In genomic region chr17:36949461-36949927, GRCh38 we compare ENCODE assay signal across 8 cellular contexts. TPM values are rescaled to one million over a fixed set of nuclear protein-coding genes. Genes with fewer than 3 reads are reported as not detected.
A peak's percentile ranks its signal among the peaks of the same experiment; 100 is the strongest.
DNase-seq lines count a peak whose midpoint lies in the region; ATAC-seq and TF ChIP-seq lines count a peak whose summit lies in the region.

No MANE protein-coding gene starts in this region.

- H3K4me1 Mint-ChIP-seq in activated T-helper 2 cell treated with anti-CD3 and anti-CD28 coated beads, Interferon-gamma antibody, Interleukin-2, Interleukin-4, amounts not matched to agents 10 μg/mL and 5 μg/mL and 100 μg/mL, durations not matched to agents 14 hours and 24 hours and 36 hours (ENCODE audit: low read depth), result peaks cover 46% of the 10 kb centered on the region

- peak overlapping the region; percentile 88 for H2AFZ ChIP-seq in GM23248

- 3 to 4% methylated on average over 9 of the region's 9 CpGs for WGBS in GM23248 (ENCODE audit: low coverage in 1 of 2, low lambda C conversion rate in 2 of 2, missing lambda C conversion rate in 2 of 2), 2 experiments
- no CpG with 5 or more reads among the region's 9 CpGs for WGBS in iPS DF 6.9 (ENCODE audit: insufficient coverage, insufficient read length)

- peak overlapping the region; percentile 96 for H3K27ac ChIP-seq in AG04450 (ENCODE audit: low read depth, low read length)
- peak overlapping the region; percentile 91 for H3K27ac ChIP-seq in GM23248
- no peak overlapping the region for H3K27ac ChIP-seq in iPS DF 6.9 (ENCODE audit: low read length)
- H3K27ac ChIP-seq in skin epidermis, result peak overlapping the region; percentile 74 to 97 (median 90)

- peaks cover 3% of the 10 kb centered on the region for H3K9me3 ChIP-seq in AG04450 (ENCODE audit: control insufficient read depth, insufficient read depth, low read length)
- H3K9me3 ChIP-seq in GM23248 (ENCODE audit: low read depth), result no peaks in the 10 kb centered on the region
- no peaks in the 10 kb centered on the region for H3K9me3 ChIP-seq in iPS DF 6.9 (ENCODE audit: control insufficient read depth, insufficient read depth, low read length)

- H3K9ac ChIP-seq in GM23248, result peak overlapping the region; percentile 95

- POLR2A ChIA-PET in AG04450 (lab: Yijun Ruan, JAX), result interaction anchor here (0.7 to 1.4 kb wide), 3 partner anchors 11 to 68 kb away, joined by 4 to 7 read pairs (median 5); no protein-coding TSS in a partner anchor

- no peaks in the 10 kb centered on the region for H4K20me1 ChIP-seq in GM23248 (ENCODE audit: insufficient read depth)

- H3F3A ChIP-seq in GM23248 (ENCODE audit: insufficient read depth), result no peaks in the 10 kb centered on the region; the same call in 1 of the 2 replicates

- ATAC-seq in HG02973 (IDR thresholded peaks at IDR 0.05; ENCODE audit: unreplicated experiment), result no peak

- H3K27me3 ChIP-seq in AG04450 (ENCODE audit: control insufficient read depth, insufficient read depth, low read length) (peaks cover 34% of the 10 kb centered on the region), GM23248 (replicated peaks; ENCODE audit: insufficient read depth) (peaks cover 34% of the 10 kb centered on the region), iPS DF 6.9 (ENCODE audit: control insufficient read depth, insufficient read depth, low read length) (peaks cover 32% of the 10 kb centered on the region)

- H3K4me3 ChIP-seq in AG04450 (ENCODE audit: low read depth, low read length) (peak overlapping the region; percentile 88), GM23248 (peak overlapping the region; percentile 82), iPS DF 6.9 (ENCODE audit: low read length) (peak overlapping the region; percentile 62; the same call in 1 of the 2 replicates), skin epidermis (peak overlapping the region; percentile 66 to 94 (median 85))

- H3K4me3 Mint-ChIP-seq in activated T-helper 2 cell treated with anti-CD3 and anti-CD28 coated beads, Interferon-gamma antibody, Interleukin-2, Interleukin-4, amounts not matched to agents 10 μg/mL and 5 μg/mL and 100 μg/mL, durations not matched to agents 14 hours and 24 hours and 36 hours (ENCODE audit: low read depth), result peak overlapping the region; percentile 90

- peaks cover 48% of the 10 kb centered on the region for H3K36me3 Mint-ChIP-seq in activated T-helper 2 cell treated with anti-CD3 and anti-CD28 coated beads, Interferon-gamma antibody, Interleukin-2, Interleukin-4, amounts not matched to agents 10 μg/mL and 5 μg/mL and 100 μg/mL, durations not matched to agents 14 hours and 24 hours and 36 hours (ENCODE audit: low read depth)

- intact Hi-C loops in activated T-helper 2 cell treated with anti-CD3 and anti-CD28 coated beads, Interferon-gamma antibody, Interleukin-2, Interleukin-4, amounts not matched to agents 10 μg/mL and 5 μg/mL and 100 μg/mL, durations not matched to agents 14 hours and 24 hours and 36 hours (cut with micrococcal nuclease), result loop anchor here (1.0 to 5.0 kb wide), 3 partner anchors 78 to 793 kb away; no protein-coding TSS in a partner anchor

- in situ Hi-C loops in GM23248 (cut with MboI), result no loop called here

- no peaks in the 10 kb centered on the region for H3K9me3 Mint-ChIP-seq in activated T-helper 2 cell treated with anti-CD3 and anti-CD28 coated beads, Interferon-gamma antibody, Interleukin-2, Interleukin-4, amounts not matched to agents 10 μg/mL and 5 μg/mL and 100 μg/mL, durations not matched to agents 14 hours and 24 hours and 36 hours

- CTCF ChIA-PET in AG04450 (lab: Charles Lee), result interaction anchor here (0.6 to 1.7 kb wide), 5 partner anchors 10 to 424 kb away, joined by 3 to 11 read pairs (median 3); no protein-coding TSS in a partner anchor

- H3K4me1 ChIP-seq in GM23248 (ENCODE audit: insufficient read depth) (peaks cover 11% of the 10 kb centered on the region; the same call in 1 of the 2 replicates), iPS DF 6.9 (ENCODE audit: control insufficient read depth, insufficient read depth, low read length) (peaks cover 7% of the 10 kb centered on the region; the same call in 1 of the 2 replicates)

- peak overlapping the region; percentile 95 for H3K4me2 ChIP-seq in GM23248 (ENCODE audit: unreplicated experiment)

- no peaks in the 10 kb centered on the region for H3K9me2 ChIP-seq in GM23248 (ENCODE audit: insufficient read depth)

- H3K36me3 ChIP-seq in GM23248 (ENCODE audit: low read depth) (peaks cover 17% of the 10 kb centered on the region; the same call in 1 of the 2 replicates), iPS DF 6.9 (ENCODE audit: control insufficient read depth, insufficient read depth, low read length) (peaks cover 9% of the 10 kb centered on the region; the same call in 1 of the 2 replicates)

- H3K27ac Mint-ChIP-seq in activated T-helper 2 cell treated with anti-CD3 and anti-CD28 coated beads, Interferon-gamma antibody, Interleukin-2, Interleukin-4, amounts not matched to agents 10 μg/mL and 5 μg/mL and 100 μg/mL, durations not matched to agents 14 hours and 24 hours and 36 hours, result peak overlapping the region; percentile 84

- TF ChIP-seq CTCF in AG04450 (IDR thresholded peaks at IDR 0.05; ENCODE audit: low read depth, low read length), result 0 out of 2 replicates have a peak, but pooled peaks have one; percentile 14

- peaks cover 33% of the 10 kb centered on the region for H3K27me3 Mint-ChIP-seq in activated T-helper 2 cell treated with anti-CD3 and anti-CD28 coated beads, Interferon-gamma antibody, Interleukin-2, Interleukin-4, amounts not matched to agents 10 μg/mL and 5 μg/mL and 100 μg/mL, durations not matched to agents 14 hours and 24 hours and 36 hours (ENCODE audit: low read depth)

- H3K79me2 ChIP-seq in GM23248 (ENCODE audit: insufficient read depth), result peaks cover 32% of the 10 kb centered on the region

- DNase-seq in AG04450 (ENCODE audit: low read depth, low spot score) (no peak), GM23248 (no peak), iPS DF 6.9 (ENCODE audit: low read depth, low spot score) (no peak), NCI-H2196 (lab: John Stamatoyannopoulos, UW; ENCODE audit: unreplicated experiment) (no peak), DMS 273 (lab: John Stamatoyannopoulos, UW; ENCODE audit: unreplicated experiment) (no peak)
- no peak for DNase-seq in activated T-helper 2 cell treated with anti-CD3 and anti-CD28 coated beads, Interferon-gamma antibody, Interleukin-2, Interleukin-4, amounts not matched to agents 10 μg/mL and 5 μg/mL and 100 μg/mL, durations not matched to agents 14 hours and 24 hours and 36 hours (ENCODE audit: low spot score)

RNA-seq across cellular contexts. Expression of gene AATF, which starts 0.7 kb away (rescaled TPM):
- polyA plus RNA-seq in AG04450 (2011; rRNA removed), result 16.6 and 18.8 TPM in 2 replicates
- polyA minus RNA-seq in AG04450 (2011; rRNA and poly(A)+ RNA removed), result 10.6 and 14.3 TPM in 2 replicates
- 35.6 and 42.2 TPM in 2 replicates for total RNA-seq in GM23248 (2014; rRNA removed; shearing (Covaris generic))
- 48.1 and 50.2 TPM in 2 replicates for polyA plus RNA-seq in GM23248 (2016; fragmentation: Nextera tagmentation; extraction: Ambion mirVana)
- 101 and 107 TPM in 2 replicates for total RNA-seq in activated T-helper 2 cell treated with anti-CD3 and anti-CD28 coated beads, Interferon-gamma antibody, Interleukin-2, Interleukin-4, amounts not matched to agents 10 μg/mL and 5 μg/mL and 100 μg/mL, durations not matched to agents 14 hours and 24 hours and 36 hours

RNA-seq across cellular contexts. Expression of gene LHX1, which starts 12.2 kb away (rescaled TPM):
- polyA plus RNA-seq in AG04450 (2011; rRNA removed) (0.02 TPM in 1 of 2 replicates, not detected in the other), GM23248 (2016; fragmentation: Nextera tagmentation; extraction: Ambion mirVana) (not detected in 2 replicates)
- not detected in 2 replicates for polyA minus RNA-seq in AG04450 (2011; rRNA and poly(A)+ RNA removed)
- total RNA-seq in GM23248 (2014; rRNA removed; shearing (Covaris generic)), result not detected in 2 replicates
- 0.23 and 0.37 TPM in 2 replicates for total RNA-seq in activated T-helper 2 cell treated with anti-CD3 and anti-CD28 coated beads, Interferon-gamma antibody, Interleukin-2, Interleukin-4, amounts not matched to agents 10 μg/mL and 5 μg/mL and 100 μg/mL, durations not matched to agents 14 hours and 24 hours and 36 hours
